Comparison of ENCODE assay signal across 8 cellular contexts in the genomic region with DNA sequence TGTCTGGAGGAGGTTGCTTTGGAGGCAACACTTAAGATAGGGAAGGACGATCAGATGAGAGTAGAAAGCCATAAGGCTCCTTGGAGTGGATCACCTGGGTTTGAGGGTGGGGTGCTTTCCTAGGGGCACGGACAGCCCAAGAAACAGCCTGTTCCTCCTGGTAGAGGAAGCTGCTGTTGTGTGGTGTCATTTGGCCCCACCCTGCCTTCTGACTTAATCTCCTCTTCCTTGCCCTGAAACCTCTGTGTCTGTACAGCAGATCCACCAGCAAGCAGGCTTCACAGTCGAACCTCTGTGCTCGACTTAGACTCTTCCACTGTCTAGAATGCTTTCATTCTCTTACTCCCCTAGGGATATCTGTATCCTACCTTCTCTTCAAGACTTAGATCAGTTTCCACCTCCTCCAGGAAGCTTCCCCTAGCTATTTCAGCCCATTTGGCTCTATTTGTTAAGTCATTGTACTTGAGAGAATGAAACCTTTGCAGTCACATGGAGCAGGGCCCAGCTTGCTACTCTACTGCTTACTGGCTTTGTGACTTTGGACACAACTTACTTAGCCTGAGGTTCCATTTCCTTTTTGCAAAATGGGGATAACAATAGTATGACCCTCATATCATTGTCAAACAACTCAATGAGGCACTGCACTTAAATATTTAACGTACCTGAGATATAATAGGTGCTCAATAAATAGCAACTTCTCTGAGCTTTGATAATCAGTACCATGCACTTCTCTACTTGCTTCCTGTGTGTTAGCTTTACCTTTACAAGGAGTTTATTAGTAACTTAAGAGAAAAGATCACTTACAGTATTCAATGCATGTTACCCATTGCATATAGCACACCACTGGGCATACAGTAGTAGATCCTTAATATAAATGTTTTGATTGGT. TPM values are rescaled to one million over a fixed set of nuclear protein-coding genes. Genes with fewer than 3 reads are reported as not detected.
DNase-seq lines count a peak whose midpoint lies in the region; ATAC-seq and TF ChIP-seq lines count a peak whose summit lies in the region.

No MANE protein-coding gene starts in this region.

- H3K18ac ChIP-seq in mesenchymal stem cell (ENCODE audit: low read depth in 1 of 2, low read length in 2 of 2): no peak overlapping the region

- no peaks in the 10 kb centered on the region for H3K9me3 ChIP-seq in CD4-positive, alpha-beta memory T cell (ENCODE audit: control insufficient read depth in 1 of 2, low read length in 2 of 2)
- no peaks in the 10 kb centered on the region for H3K9me3 ChIP-seq in mesenchymal stem cell (ENCODE audit: control insufficient read depth, low read length)

- no peak overlapping the region for H3K23ac ChIP-seq in mesenchymal stem cell (ENCODE audit: low read length in 2 of 2)

- intact Hi-C loops in CD4-positive, alpha-beta memory T cell (cut with micrococcal nuclease): loop anchor here (1.0 to 5.0 kb wide), 3 partner anchors 9 to 705 kb away; a partner anchor contains a TSS

- H3K4me1 ChIP-seq in CD4-positive, alpha-beta memory T cell (ENCODE audit: insufficient read depth, low read length): peaks cover 49% of the 10 kb centered on the region
- peaks cover 5% of the 10 kb centered on the region for H3K4me1 ChIP-seq in mesenchymal stem cell (ENCODE audit: control insufficient read depth, insufficient read depth, low read depth, low read length)

- no peak overlapping the region for H4K91ac ChIP-seq in mesenchymal stem cell (ENCODE audit: low read length)

- H3K27ac Mint-ChIP-seq in CD4-positive, alpha-beta memory T cell: peak overlapping the region; percentile 94 to 99 (median 97)
- peak overlapping the region; percentile 86 to 98 for H3K27ac Mint-ChIP-seq in activated naive CD4-positive, alpha-beta T cell treated with anti-CD3 and anti-CD28 coated beads, Interleukin-2, amount 50 U/mL, for 72 hours

- H2BK5ac ChIP-seq in mesenchymal stem cell (ENCODE audit: low read depth, low read length, poor library complexity, severe bottlenecking): no peak overlapping the region

- H3K79me1 ChIP-seq in mesenchymal stem cell (replicated peaks; ENCODE audit: low read length, poor library complexity, severe bottlenecking): peaks cover 22% of the 10 kb centered on the region

- DNase-seq in CD4-positive, alpha-beta memory T cell: peak; percentile 58 to 78 (median 64)
- DNase-seq in NB4 (ENCODE audit: low read depth) (peak; percentile 81), mesenchymal stem cell (no peak), NCI-H1436 (lab: John Stamatoyannopoulos, UW) (no peak), NCI-H510A (lab: John Stamatoyannopoulos, UW) (no peak)
- no peak for DNase-seq in activated naive CD4-positive, alpha-beta T cell treated with anti-CD3 and anti-CD28 coated beads, Interleukin-2, amount 50 U/mL, for 72 hours (ENCODE audit: low spot score in 2 of 2)

- POLR2A ChIA-PET in CD4-positive, alpha-beta memory T cell (lab: Charles Lee; ENCODE audit: partially characterized antibody): interaction anchor here (0.7 to 13.1 kb wide), 13 partner anchors 9 to 355 kb away, joined by 3 to 464 read pairs (median 9); a partner anchor contains a TSS

- no peak overlapping the region for H2BK120ac ChIP-seq in mesenchymal stem cell (ENCODE audit: low read depth, low read length)

- peaks cover 0 to 6% (median 0%) of the 10 kb centered on the region in 8 donors for H3K9me3 Mint-ChIP-seq in CD4-positive, alpha-beta memory T cell
- no peaks in the 10 kb centered on the region for H3K9me3 Mint-ChIP-seq in activated naive CD4-positive, alpha-beta T cell treated with anti-CD3 and anti-CD28 coated beads, Interleukin-2, amount 50 U/mL, for 72 hours

- H3K4me2 ChIP-seq in mesenchymal stem cell (ENCODE audit: low read length, poor library complexity, severe bottlenecking): no peak overlapping the region

- H3K36me3 ChIP-seq in CD4-positive, alpha-beta memory T cell (ENCODE audit: insufficient read depth, low read length): no peaks in the 10 kb centered on the region
- H3K36me3 ChIP-seq in mesenchymal stem cell (ENCODE audit: control insufficient read depth in 1 of 2, insufficient read depth in 2 of 2, low read depth in 1 of 2, low read length in 2 of 2): no peaks in the 10 kb centered on the region

- no peak overlapping the region for H3K4ac ChIP-seq in mesenchymal stem cell (ENCODE audit: low read depth in 1 of 2, low read length in 2 of 2)

- CTCF ChIA-PET in CD4-positive, alpha-beta memory T cell (lab: Charles Lee; ENCODE audit: partially characterized antibody): interaction anchor here (1.1 to 10.6 kb wide), 6 partner anchors 10 to 142 kb away, joined by 3 to 203 read pairs (median 30); no protein-coding TSS in a partner anchor

- no peak for TF ChIP-seq POLR2A in NB4 (IDR thresholded peaks at IDR 0.05; ENCODE audit: extremely low read depth, insufficient read length)

- no peak for ATAC-seq in activated naive CD4-positive, alpha-beta T cell treated with anti-CD3 and anti-CD28 coated beads, Interleukin-2, amount 50 U/mL, for 72 hours
- no peak for ATAC-seq in GM21576 (IDR thresholded peaks at IDR 0.05; ENCODE audit: unreplicated experiment)
- no peak for ATAC-seq in HG02870 (IDR thresholded peaks at IDR 0.05; ENCODE audit: unreplicated experiment)

- peak overlapping the region; percentile 93 for H3K9ac ChIP-seq in mesenchymal stem cell (ENCODE audit: low read length)

- peak overlapping the region; percentile 92 for H3K27ac ChIP-seq in CD4-positive, alpha-beta memory T cell (ENCODE audit: low read depth, low read length)
- no peak overlapping the region for H3K27ac ChIP-seq in mesenchymal stem cell (ENCODE audit: low read length, poor library complexity, severe bottlenecking)

- no peak for TF ChIP-seq CTCF in NB4 (IDR thresholded peaks at IDR 0.05; ENCODE audit: low read depth, low read length)

- WGBS in mesenchymal stem cell: 73% methylated on average over 5 of the region's 5 CpGs

- H3K4me3 Mint-ChIP-seq in CD4-positive, alpha-beta memory T cell: peak overlapping the region; percentile 91 to 99 (median 94)

- H2AK5ac ChIP-seq in mesenchymal stem cell (ENCODE audit: low read length, severe bottlenecking): no peak overlapping the region

- no peaks in the 10 kb centered on the region for H3K27me3 ChIP-seq in CD4-positive, alpha-beta memory T cell (ENCODE audit: insufficient read depth, low read length)
- no peaks in the 10 kb centered on the region for H3K27me3 ChIP-seq in mesenchymal stem cell (ENCODE audit: control insufficient read depth in 1 of 2, insufficient read depth in 1 of 2, low read length in 2 of 2)

- peaks cover 35 to 83% (median 50%) of the 10 kb centered on the region in 4 donors for H3K4me1 Mint-ChIP-seq in CD4-positive, alpha-beta memory T cell

- H2BK12ac ChIP-seq in mesenchymal stem cell (ENCODE audit: low read length in 2 of 2): peak overlapping the region in 1 of 2 experiments; percentile 26

- H3K14ac ChIP-seq in mesenchymal stem cell (ENCODE audit: low read length in 2 of 2): no peak overlapping the region

- no peak overlapping the region for H2AFZ ChIP-seq in mesenchymal stem cell (ENCODE audit: low read depth, low read length)

- peak overlapping the region; percentile 42 to 78 for H3K4me3 ChIP-seq in CD4-positive, alpha-beta memory T cell (ENCODE audit: low read length in 2 of 2)
- H3K4me3 ChIP-seq in NB4 (ENCODE audit: low read depth, low read length) (peak overlapping the region; percentile 54), mesenchymal stem cell (ENCODE audit: insufficient read depth in 1 of 2, low read depth in 1 of 2, low read length in 2 of 2) (peak overlapping the region in 1 of 2 experiments; percentile 86)

- H2BK15ac ChIP-seq in mesenchymal stem cell (ENCODE audit: low read depth, poor library complexity, severe bottlenecking): peak overlapping the region; percentile 74

- no peaks in the 10 kb centered on the region for H3K27me3 Mint-ChIP-seq in CD4-positive, alpha-beta memory T cell

- H3K36me3 Mint-ChIP-seq in CD4-positive, alpha-beta memory T cell: peaks cover 0 to 26% of the 10 kb centered on the region in 2 donors
- H3K36me3 Mint-ChIP-seq in activated naive CD4-positive, alpha-beta T cell treated with anti-CD3 and anti-CD28 coated beads, Interleukin-2, amount 50 U/mL, for 72 hours: peaks cover 6 to 28% of the 10 kb centered on the region in 2 donors

- peak overlapping the region; percentile 24 for H4K8ac ChIP-seq in mesenchymal stem cell (ENCODE audit: low read length)

RNA-seq across cellular contexts. Expression of a gene that starts 5.0 kb away (rescaled TPM):
- total RNA-seq in CD4-positive, alpha-beta memory T cell: 10 to 100 TPM; 49.7 to 56.6 TPM
- 10 to 100 TPM; 32.1 to 54.6 TPM for polyA plus RNA-seq in CD4-positive, alpha-beta memory T cell
- total RNA-seq in activated naive CD4-positive, alpha-beta T cell treated with anti-CD3 and anti-CD28 coated beads, Interleukin-2, amount 50 U/mL, for 72 hours: 10 to 100 TPM; 16.2 to 69.6 TPM
- polyA plus RNA-seq in mesenchymal stem cell (2013, experiment 1 of 2): 7.8 TPM
- polyA plus RNA-seq in mesenchymal stem cell (2013, experiment 2 of 2): 8.3 TPM

Comparison
In these comparisons a context has a peak if more than half of its experiments do, and no peak if none do; other contexts are left out.
1. DNase-seq: peak in CD4-positive, alpha-beta memory T cell (5 of 5) and NB4 (single experiment); none in activated naive CD4-positive, alpha-beta T cell treated with anti-CD3 and anti-CD28 coated beads, Interleukin-2, amount 50 U/mL, for 72 hours (0 of 2), mesenchymal stem cell (single experiment), NCI-H1436 (single experiment) and NCI-H510A (single experiment).